8 cellular contexts compared by ENCODE assay signal in the genomic region with DNA sequence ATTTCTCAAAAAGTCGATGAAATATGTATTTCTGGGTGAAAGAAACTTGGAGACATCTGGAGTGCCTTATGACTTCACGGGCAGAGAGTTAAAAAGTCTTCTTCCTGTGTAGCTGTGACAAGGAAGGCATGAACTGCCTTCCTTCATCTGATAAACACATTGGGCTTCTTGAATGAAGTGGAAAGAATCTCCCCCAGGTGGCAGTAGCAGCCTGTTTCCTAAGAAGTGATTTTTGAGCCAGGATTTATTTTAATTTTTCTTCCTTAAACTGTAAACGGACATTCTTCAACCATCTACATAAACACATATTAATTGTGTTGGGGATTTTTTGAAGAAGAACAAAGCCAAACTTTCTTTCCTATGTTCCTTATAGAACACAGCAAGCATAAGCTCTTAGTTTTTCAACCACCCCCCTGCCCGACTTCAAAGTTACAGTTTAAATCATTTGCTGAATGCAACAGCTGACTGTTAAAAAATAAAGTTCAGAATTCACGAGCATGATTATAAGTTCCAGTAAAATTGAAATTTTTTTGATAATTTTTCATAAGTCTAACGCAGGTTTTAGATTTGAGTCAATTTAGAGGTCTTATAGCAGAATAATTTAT. TPM values are rescaled to one million over a fixed set of nuclear protein-coding genes. Genes with fewer than 3 reads are reported as not detected.
A peak's percentile ranks its signal among the peaks of the same experiment; 100 is the strongest.
DNase-seq lines count a peak whose midpoint lies in the region; ATAC-seq and TF ChIP-seq lines count a peak whose summit lies in the region.

No MANE protein-coding gene starts in this region.

- no peak overlapping the region for H3K4me3 ChIP-seq in fibroblast of mammary gland (ENCODE audit: control insufficient read depth, low read depth, low read length)

- no peak overlapping the region for H3K27ac Mint-ChIP-seq in activated CD4-positive, alpha-beta T cell treated with anti-CD3 and anti-CD28 coated beads, Interleukin-2, amount 10 ng/mL, durations not matched to agents 7 days and 5 days
- H3K27ac Mint-ChIP-seq in progenitor cell of endocrine pancreas: no peak overlapping the region

- ATAC-seq in GM21515 (IDR thresholded peaks at IDR 0.05; ENCODE audit: unreplicated experiment) (peak; percentile 67), SK-N-SH treated with all-trans-retinoic acid at 6 μM for 48 hours (peak; percentile 79)

- H3K4me3 Mint-ChIP-seq in activated CD4-positive, alpha-beta T cell treated with anti-CD3 and anti-CD28 coated beads, Interleukin-2, amount 10 ng/mL, durations not matched to agents 7 days and 5 days: no peak overlapping the region
- no peak overlapping the region for H3K4me3 Mint-ChIP-seq in progenitor cell of endocrine pancreas (ENCODE audit: low read depth)

- H3K4me1 Mint-ChIP-seq in activated CD4-positive, alpha-beta T cell treated with anti-CD3 and anti-CD28 coated beads, Interleukin-2, amount 10 ng/mL, durations not matched to agents 7 days and 5 days: peaks cover 2% of the 10 kb centered on the region
- no peaks in the 10 kb centered on the region for H3K4me1 Mint-ChIP-seq in progenitor cell of endocrine pancreas (ENCODE audit: low read depth)

- POLR2A ChIA-PET in activated CD4-positive, alpha-beta T cell treated with anti-CD3 and anti-CD28 coated beads, Interleukin-2, amount 10 ng/mL, durations not matched to agents 7 days and 5 days (lab: Charles Lee): no interaction called here

- no peak for TF ChIP-seq EP300 in Ishikawa (IDR thresholded peaks at IDR 0.05; ENCODE audit: borderline replicate concordance)

- DNase-seq in activated CD4-positive, alpha-beta T cell treated with anti-CD3 and anti-CD28 coated beads, Interleukin-2, amount 10 ng/mL, durations not matched to agents 7 days and 5 days: peak; percentile 37
- DNase-seq in activated CD4-positive, alpha-beta T cell treated with anti-CD3 and anti-CD28 coated beads, Interleukin-2, amount 50 U/mL, for 4 hours: no peak
- DNase-seq in fibroblast of mammary gland (ENCODE audit: low read depth) (peak; percentile 88), progenitor cell of endocrine pancreas (ENCODE audit: low spot score, unreplicated experiment) (no peak), SHP77 treated with DMSO at 0.1 percent for 48 hours (lab: John Stamatoyannopoulos, UW) (no peak)

- peak; percentile 81 for TF ChIP-seq CTCF in fibroblast of mammary gland (conservative IDR thresholded peaks at IDR 0.05; ENCODE audit: control insufficient read depth, insufficient read depth, low read depth, low read length)
- peak; percentile 83 for TF ChIP-seq CTCF in progenitor cell of endocrine pancreas (IDR thresholded peaks at IDR 0.05; ENCODE audit: unreplicated experiment)

- peaks cover 20% of the 10 kb centered on the region for H3K27me3 Mint-ChIP-seq in activated CD4-positive, alpha-beta T cell treated with anti-CD3 and anti-CD28 coated beads, Interleukin-2, amount 10 ng/mL, durations not matched to agents 7 days and 5 days
- H3K27me3 Mint-ChIP-seq in progenitor cell of endocrine pancreas: no peaks in the 10 kb centered on the region

- H3K36me3 Mint-ChIP-seq in activated CD4-positive, alpha-beta T cell treated with anti-CD3 and anti-CD28 coated beads, Interleukin-2, amount 10 ng/mL, durations not matched to agents 7 days and 5 days (ENCODE audit: low read depth): no peaks in the 10 kb centered on the region
- H3K36me3 Mint-ChIP-seq in progenitor cell of endocrine pancreas (ENCODE audit: insufficient read depth): no peaks in the 10 kb centered on the region

- CTCF ChIA-PET in activated CD4-positive, alpha-beta T cell treated with anti-CD3 and anti-CD28 coated beads, Interleukin-2, amount 10 ng/mL, durations not matched to agents 7 days and 5 days (lab: Charles Lee): no interaction called here

- no peaks in the 10 kb centered on the region for H3K9me3 Mint-ChIP-seq in activated CD4-positive, alpha-beta T cell treated with anti-CD3 and anti-CD28 coated beads, Interleukin-2, amount 10 ng/mL, durations not matched to agents 7 days and 5 days
- H3K9me3 Mint-ChIP-seq in progenitor cell of endocrine pancreas (ENCODE audit: low read depth): no peaks in the 10 kb centered on the region

- peak; percentile 86 for TF ChIP-seq RAD21 in Ishikawa (IDR thresholded peaks at IDR 0.05; ENCODE audit: low read depth)

TF ChIP-seq in Ishikawa, 13 proteins besides CTCF, POLR2A, EP300 and RAD21:
- TF ChIP-seq CEBPB (IDR thresholded peaks at IDR 0.05): no peak
TF ChIP-seq in Ishikawa: peak in this region for 0.

TF ChIP-seq in SK-N-SH treated with all-trans-retinoic acid at 6 μM for 48 hours, 23 proteins besides CTCF, POLR2A, EP300 and RAD21:
- TF ChIP-seq, protein P1, sequence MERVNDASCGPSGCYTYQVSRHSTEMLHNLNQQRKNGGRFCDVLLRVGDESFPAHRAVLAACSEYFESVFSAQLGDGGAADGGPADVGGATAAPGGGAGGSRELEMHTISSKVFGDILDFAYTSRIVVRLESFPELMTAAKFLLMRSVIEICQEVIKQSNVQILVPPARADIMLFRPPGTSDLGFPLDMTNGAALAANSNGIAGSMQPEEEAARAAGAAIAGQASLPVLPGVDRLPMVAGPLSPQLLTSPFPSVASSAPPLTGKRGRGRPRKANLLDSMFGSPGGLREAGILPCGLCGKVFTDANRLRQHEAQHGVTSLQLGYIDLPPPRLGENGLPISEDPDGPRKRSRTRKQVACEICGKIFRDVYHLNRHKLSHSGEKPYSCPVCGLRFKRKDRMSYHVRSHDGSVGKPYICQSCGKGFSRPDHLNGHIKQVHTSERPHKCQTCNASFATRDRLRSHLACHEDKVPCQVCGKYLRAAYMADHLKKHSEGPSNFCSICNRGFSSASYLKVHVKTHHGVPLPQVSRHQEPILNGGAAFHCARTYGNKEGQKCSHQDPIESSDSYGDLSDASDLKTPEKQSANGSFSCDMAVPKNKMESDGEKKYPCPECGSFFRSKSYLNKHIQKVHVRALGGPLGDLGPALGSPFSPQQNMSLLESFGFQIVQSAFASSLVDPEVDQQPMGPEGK (CRISPR knock-in tag; IDR thresholded peaks at IDR 0.05; ENCODE audit: borderline replicate concordance): no peak
- TF ChIP-seq ZNF8 (CRISPR knock-in tag; IDR thresholded peaks at IDR 0.05): no peak
- TF ChIP-seq ZNF565 (CRISPR knock-in tag; conservative IDR thresholded peaks at IDR 0.05; ENCODE audit: low read depth): no peak
- TF ChIP-seq, protein P2, sequence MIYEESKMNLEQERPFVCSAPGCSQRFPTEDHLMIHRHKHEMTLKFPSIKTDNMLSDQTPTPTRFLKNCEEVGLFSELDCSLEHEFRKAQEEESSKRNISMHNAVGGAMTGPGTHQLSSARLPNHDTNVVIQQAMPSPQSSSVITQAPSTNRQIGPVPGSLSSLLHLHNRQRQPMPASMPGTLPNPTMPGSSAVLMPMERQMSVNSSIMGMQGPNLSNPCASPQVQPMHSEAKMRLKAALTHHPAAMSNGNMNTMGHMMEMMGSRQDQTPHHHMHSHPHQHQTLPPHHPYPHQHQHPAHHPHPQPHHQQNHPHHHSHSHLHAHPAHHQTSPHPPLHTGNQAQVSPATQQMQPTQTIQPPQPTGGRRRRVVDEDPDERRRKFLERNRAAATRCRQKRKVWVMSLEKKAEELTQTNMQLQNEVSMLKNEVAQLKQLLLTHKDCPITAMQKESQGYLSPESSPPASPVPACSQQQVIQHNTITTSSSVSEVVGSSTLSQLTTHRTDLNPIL (CRISPR knock-in tag; IDR thresholded peaks at IDR 0.05; ENCODE audit: low read depth): no peak

RNA-seq across cellular contexts. Expression of a gene that starts 1.0 kb away (rescaled TPM):
- total RNA-seq in activated CD4-positive, alpha-beta T cell treated with anti-CD3 and anti-CD28 coated beads, Interleukin-2, amount 10 ng/mL, durations not matched to agents 7 days and 5 days: not detected
- not detected in 2 replicates for total RNA-seq in progenitor cell of endocrine pancreas

RNA-seq across cellular contexts. Expression of a gene that starts 53.2 kb away (rescaled TPM):
- 10 to 100 TPM; 42.9 to 50.9 TPM for total RNA-seq in activated CD4-positive, alpha-beta T cell treated with anti-CD3 and anti-CD28 coated beads, Interleukin-2, amount 10 ng/mL, durations not matched to agents 7 days and 5 days
- total RNA-seq in progenitor cell of endocrine pancreas: 34.0 and 36.3 TPM in 2 replicates

RNA-seq across cellular contexts. Expression of a gene that starts 53.5 kb away (rescaled TPM):
- total RNA-seq in activated CD4-positive, alpha-beta T cell treated with anti-CD3 and anti-CD28 coated beads, Interleukin-2, amount 10 ng/mL, durations not matched to agents 7 days and 5 days: 10 to 100 TPM; 31.7 to 33.1 TPM
- 77.8 and 83.1 TPM in 2 replicates for total RNA-seq in progenitor cell of endocrine pancreas

Comparison
In these comparisons a context has a peak if more than half of its experiments do, and no peak if none do; other contexts are left out.
1. DNase-seq: peak in activated CD4-positive, alpha-beta T cell treated with anti-CD3 and anti-CD28 coated beads, Interleukin-2, amount 10 ng/mL, durations not matched to agents 7 days and 5 days (single experiment) and fibroblast of mammary gland (single experiment); none in activated CD4-positive, alpha-beta T cell treated with anti-CD3 and anti-CD28 coated beads, Interleukin-2, amount 50 U/mL, for 4 hours (0 of 2), progenitor cell of endocrine pancreas (single experiment) and SHP77 treated with DMSO at 0.1 percent for 48 hours (single experiment).